Comparison of ENCODE assay signal across 19 cellular contexts in the genomic region with DNA sequence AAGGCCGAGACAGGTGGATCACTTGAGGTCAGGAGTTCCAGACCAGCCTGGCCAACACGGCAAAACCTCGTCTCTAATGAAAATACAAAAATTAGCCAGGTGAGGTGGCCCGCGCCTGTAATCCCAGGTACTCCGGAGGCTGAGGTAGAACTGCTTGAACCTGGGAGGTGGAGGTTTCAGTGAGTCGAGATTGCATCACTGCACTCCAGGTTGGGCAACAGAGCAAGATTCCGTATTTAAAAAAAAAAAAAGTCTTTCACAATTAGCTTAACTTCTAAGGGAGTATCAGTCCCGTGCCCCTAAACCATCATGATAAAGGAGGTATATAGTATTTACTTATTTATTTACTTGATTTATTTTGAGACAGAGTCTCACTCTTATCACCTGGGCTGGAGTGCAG. TPM values are rescaled to one million over a fixed set of nuclear protein-coding genes. Genes with fewer than 3 reads are reported as not detected.
DNase-seq lines count a peak whose midpoint lies in the region; ATAC-seq, FAIRE-seq and TF ChIP-seq lines count a peak whose summit lies in the region.
"Had no signal": no experiment of that assay in that cellular context is flagged by ENCODE, and none has a peak within 500 bp of the region (broad histone marks: within the 10 kb centered on the region; RNA-seq: fewer than 3 reads in every experiment).

No MANE protein-coding gene starts in this region.

- FAIRE-seq in K562 (lab: Jason Lieb, UNC): no peak
- FAIRE-seq: RCC 7860 had no signal

- 0 out of 2 replicates have a peak overlapping the region, but pooled peaks have one; percentile 75 for H3K27ac ChIP-seq in GM23248
- H3K27ac ChIP-seq in K562 (ENCODE audit: extremely low read depth, low read depth, low read length): no peak overlapping the region
- peak overlapping the region; percentile 97 for H3K27ac ChIP-seq in neutrophil
- no peak overlapping the region for H3K27ac ChIP-seq in ascending aorta

- H3K9me3 ChIP-seq in GM23248 (ENCODE audit: low read depth) (no peaks in the 10 kb centered on the region), K562 (replicated peaks; ENCODE audit: control insufficient read depth, insufficient read depth, low read depth, low read length) (peaks cover 4% of the 10 kb centered on the region), neutrophil (no peaks in the 10 kb centered on the region), ascending aorta (peaks cover 0 to under 1% of the 10 kb centered on the region in 2 donors)

- peaks cover 11% of the 10 kb centered on the region; the same call in 1 of the 2 replicates for H3F3A ChIP-seq in GM23248 (ENCODE audit: insufficient read depth)

- BruUV-seq in K562 (replicated peaks; lab: Mats Ljungman, UMichigan): no TSS peak

- TF ChIP-seq POLR2A in K562 (conservative IDR thresholded peaks at IDR 0.05): no peak

- H3K79me2 ChIP-seq in GM23248 (ENCODE audit: insufficient read depth): no peaks in the 10 kb centered on the region
- no peaks in the 10 kb centered on the region for H3K79me2 ChIP-seq in K562 (ENCODE audit: control insufficient read depth, insufficient read depth, low read length)

- no peak for TF ChIP-seq RAD21 in K562 (CRISPR knock-in tag; conservative IDR thresholded peaks at IDR 0.05 in 1 of 2, IDR thresholded peaks at IDR 0.05 in 1 of 2)

- H3K4me1 ChIP-seq in GM23248 (ENCODE audit: insufficient read depth) (peaks cover 8% of the 10 kb centered on the region; the same call in 1 of the 2 replicates), K562 (replicated peaks in 1 of 2; ENCODE audit: control insufficient read depth in 2 of 2, insufficient read depth in 2 of 2, low read length in 2 of 2) (peaks cover 3 to 19% of the 10 kb centered on the region in 2 experiments; a peak in 4 of 5 replicates), neutrophil (ENCODE audit: control insufficient read depth in 1 of 2, insufficient read depth in 1 of 2, low read depth in 1 of 2, low read length in 1 of 2) (peaks cover 88 to 89% of the 10 kb centered on the region in 2 experiments), ascending aorta (peaks cover 0 to 4% of the 10 kb centered on the region in 2 donors)

- H3K4me3 ChIP-seq in GM23248 (no peak overlapping the region), K562 (no peak overlapping the region), neutrophil (ENCODE audit: low read depth in 1 of 2, low read length in 1 of 2) (peak overlapping the region; percentile 83 to 91), ascending aorta (no peak overlapping the region), H7 (ENCODE audit: insufficient read depth, low read depth, low read length) (no peak overlapping the region)
- H3K4me3 ChIP-seq: HAP-1 had no signal

- H2AFZ ChIP-seq in GM23248 (no peak overlapping the region), K562 (ENCODE audit: low read depth, low read length) (no peak overlapping the region)

- H3K9me1 ChIP-seq in K562 (ENCODE audit: control insufficient read depth, insufficient read depth, low read length): no peaks in the 10 kb centered on the region

- no peaks in the 10 kb centered on the region for H3K36me3 ChIP-seq in GM23248 (ENCODE audit: low read depth)
- no peaks in the 10 kb centered on the region for H3K36me3 ChIP-seq in K562 (ENCODE audit: control insufficient read depth, insufficient read depth, low read length)
- H3K36me3 ChIP-seq in neutrophil: peaks cover 3% of the 10 kb centered on the region
- H3K36me3 ChIP-seq in ascending aorta: no peaks in the 10 kb centered on the region
- no peaks in the 10 kb centered on the region for H3K36me3 ChIP-seq in H7 (replicated peaks; ENCODE audit: control insufficient read depth, insufficient read depth, low read length)
- H3K36me3 ChIP-seq: HAP-1 had no signal

- H3K9ac ChIP-seq in GM23248 (no peak overlapping the region), K562 (ENCODE audit: insufficient read depth in 1 of 2, low read depth in 2 of 2, low read length in 2 of 2) (no peak overlapping the region)

- no peak for TF ChIP-seq EP300 in K562 (IDR thresholded peaks at IDR 0.05; ENCODE audit: low read length)

- DNase-seq in GM23248: no peak
- peak; percentile 49 for DNase-seq in MV-4-11 (lab: John Stamatoyannopoulos, UW)
- no peak for DNase-seq in K562 (ENCODE audit: extremely low read depth in 1 of 4, low spot score in 3 of 4)
- DNase-seq in ascending aorta (ENCODE audit: low spot score in 2 of 2): no peak
- no peak for DNase-seq in iPS-NIHi7 (ENCODE audit: extremely low spot score)
- no peak for DNase-seq in H7
- no peak for DNase-seq in NCI-H128 (lab: John Stamatoyannopoulos, UW; ENCODE audit: unreplicated experiment)
- DNase-seq: CD4-positive, CD25-positive, alpha-beta regulatory T cell; NCI-H1417; NCI-H2029 treated with DMSO at 0.1 percent for 48 hours; NCI-H2227 treated with DMSO at 0.1 percent for 48 hours; NCI-H69; SHP77 treated with DMSO at 0.1 percent for 48 hours; SW 1271 had no signal

- ATAC-seq in K562: no peak

- POLR2A ChIA-PET in K562 (lab: Yijun Ruan, JAX): no interaction called here

- TF ChIP-seq CTCF in K562 (IDR thresholded peaks at IDR 0.05 in 2 of 3, conservative IDR thresholded peaks at IDR 0.05 in 1 of 3; ENCODE audit: insufficient read depth in 2 of 3, low read depth in 1 of 3, low read length in 3 of 3) (no peak), neutrophil (IDR thresholded peaks at IDR 0.05) (no peak), ascending aorta (IDR thresholded peaks at IDR 0.05) (no peak)

- 70 to 74% methylated on average over 9 of the region's 9 CpGs for WGBS in GM23248 (ENCODE audit: low coverage in 1 of 2, low lambda C conversion rate in 2 of 2, missing lambda C conversion rate in 2 of 2), 2 experiments
- WGBS in K562 (ENCODE audit: insufficient coverage, low coverage, missing lambda C conversion rate): 14% methylated on average over 9 of the region's 9 CpGs

- in situ Hi-C loops in GM23248 (cut with MboI) (no loop called here), K562 (cut with MboI) (no loop called here)

- CTCF ChIA-PET in K562 (lab: Yijun Ruan, JAX; ENCODE audit: low intra/inter-chr PET ratio): interaction anchor here (0.6 kb wide), 1 partner anchor 165 kb away, joined by 4 read pairs; no protein-coding TSS in a partner anchor

- H3K27me3 ChIP-seq in GM23248 (replicated peaks; ENCODE audit: insufficient read depth) (no peaks in the 10 kb centered on the region), K562 (ENCODE audit: control insufficient read depth in 2 of 2, insufficient read depth in 2 of 2, low read length in 2 of 2) (peaks cover 25 to 38% of the 10 kb centered on the region in 2 experiments), neutrophil (no peaks in the 10 kb centered on the region), ascending aorta (no peaks in the 10 kb centered on the region), H7 (ENCODE audit: control insufficient read depth, insufficient read depth, low read length) (peaks cover 10% of the 10 kb centered on the region; the same call in 1 of the 2 replicates)

- intact Hi-C loops in K562 (cut with micrococcal nuclease) (loop anchor here (5.0 to 10.0 kb wide), 2 partner anchors 105 to 242 kb away; partner anchors contain the start of gene CLUAP1), ascending aorta (cut with DNase I) (loop anchor here (10.0 kb wide), 1 partner anchor 235 kb away; the partner anchor contains the start of genes HCFC1R1, THOC6 and TNFRSF12A)

- no peak overlapping the region for H3K4me2 ChIP-seq in GM23248 (ENCODE audit: unreplicated experiment)
- H3K4me2 ChIP-seq in K562 (ENCODE audit: insufficient read depth, low read length): no peak overlapping the region

- H4K20me1 ChIP-seq in GM23248 (ENCODE audit: insufficient read depth): no peaks in the 10 kb centered on the region
- no peaks in the 10 kb centered on the region for H4K20me1 ChIP-seq in K562 (replicated peaks; ENCODE audit: control insufficient read depth, insufficient read depth, low read length)

- no peaks in the 10 kb centered on the region for H3K9me2 ChIP-seq in GM23248 (ENCODE audit: insufficient read depth)

RNA-seq across cellular contexts. Expression of gene MEFV, which starts 3.4 kb away (rescaled TPM):
- not detected in 2 replicates for total RNA-seq in GM23248 (2014; rRNA removed; shearing (Covaris generic))
- polyA plus RNA-seq in GM23248 (2016; fragmentation: Nextera tagmentation; extraction: Ambion mirVana) (not detected in 2 replicates), K562 (2011; rRNA removed) (not detected in 2 replicates), K562 (2014; fragmentation: Illumina TruSeq; extraction: Trizol) (not detected in 2 replicates), K562 (2014; fragmentation: Nextera tagmentation; extraction: Ambion mirVana) (not detected), K562 (2014; rRNA removed) (not detected in 2 replicates)
- total RNA-seq in K562 (2011; cell fraction: chromatin; rRNA removed; ENCODE audit: low replicate concordance): not detected in 2 replicates
- not detected in 2 replicates for total RNA-seq in K562 (2011; cell fraction: nucleolus; rRNA removed)
- not detected in 2 replicates for total RNA-seq in K562 (2011; cell fraction: nucleoplasm; rRNA removed)
- total RNA-seq in K562 (2014; rRNA removed) (0.14 TPM in 1 of 2 replicates, not detected in the other), K562 (2014; rRNA removed; fragmentation: Illumina TruSeq; extraction: Trizol) (not detected in 2 replicates), K562 (2015; rRNA removed; fragmentation: Illumina TruSeq; extraction: Trizol) (not detected in 2 replicates), K562 (2021) (not detected in 2 replicates), ascending aorta (1.1 TPM)
- polyA plus RNA-seq in K562 (2011; cell fraction: cytosol; rRNA removed): not detected in 2 replicates
- not detected in 2 replicates for polyA plus RNA-seq in K562 (2011; cell fraction: nucleus; rRNA removed)
- 0.06 and 0.07 TPM in 2 replicates for polyA plus RNA-seq in K562 (2012)
- not detected in 2 replicates for polyA minus RNA-seq in K562 (2011; rRNA and poly(A)+ RNA removed)
- not detected in 2 replicates for polyA minus RNA-seq in K562 (2011; cell fraction: cytosol; rRNA and poly(A)+ RNA removed)
- polyA minus RNA-seq in K562 (2011; cell fraction: nucleus; rRNA and poly(A)+ RNA removed): not detected in 2 replicates
- 0.14 TPM in 1 of 2 replicates, not detected in the other for total RNA-seq in H7 (2014; rRNA removed; shearing (Covaris generic))
- total RNA-seq: A673; CD4-positive, CD25-positive, alpha-beta regulatory T cell; HT1080 had no signal
- polyA plus RNA-seq: CD4-positive, CD25-positive, alpha-beta regulatory T cell had no signal

RNA-seq across cellular contexts. Expression of gene ZNF263, which starts 23.5 kb away (rescaled TPM):
- total RNA-seq in GM23248 (2014; rRNA removed; shearing (Covaris generic)): 55.7 and 66.3 TPM in 2 replicates
- polyA plus RNA-seq in GM23248 (2016; fragmentation: Nextera tagmentation; extraction: Ambion mirVana): 20.5 and 22.1 TPM in 2 replicates
- 33.7 and 52.6 TPM in 2 replicates for total RNA-seq in K562 (2011; cell fraction: chromatin; rRNA removed; ENCODE audit: low replicate concordance)
- total RNA-seq in K562 (2011; cell fraction: nucleolus; rRNA removed): 30.8 and 32.5 TPM in 2 replicates
- total RNA-seq in K562 (2011; cell fraction: nucleoplasm; rRNA removed): 28.2 and 28.9 TPM in 2 replicates
- 45.9 and 48.3 TPM in 2 replicates for total RNA-seq in K562 (2014; rRNA removed)
- total RNA-seq in K562 (2014; rRNA removed; fragmentation: Illumina TruSeq; extraction: Trizol): 31.8 and 33.5 TPM in 2 replicates
- 36.2 and 36.8 TPM in 2 replicates for total RNA-seq in K562 (2015; rRNA removed; fragmentation: Illumina TruSeq; extraction: Trizol)
- 26.3 and 30.6 TPM in 2 replicates for total RNA-seq in K562 (2021)
- 8.6 and 11.0 TPM in 2 replicates for polyA plus RNA-seq in K562 (2011; rRNA removed)
- 8.6 and 14.4 TPM in 2 replicates for polyA plus RNA-seq in K562 (2011; cell fraction: cytosol; rRNA removed)
- polyA plus RNA-seq in K562 (2011; cell fraction: nucleus; rRNA removed): 18.9 and 32.2 TPM in 2 replicates
- polyA plus RNA-seq in K562 (2012): 26.0 and 30.5 TPM in 2 replicates
- polyA plus RNA-seq in K562 (2014; fragmentation: Illumina TruSeq; extraction: Trizol): 34.1 and 35.5 TPM in 2 replicates
- polyA plus RNA-seq in K562 (2014; fragmentation: Nextera tagmentation; extraction: Ambion mirVana): 1 to 10 TPM; 4.6 to 4.8 TPM
- polyA plus RNA-seq in K562 (2014; rRNA removed): 27.5 and 36.0 TPM in 2 replicates
- 12.8 and 13.9 TPM in 2 replicates for polyA minus RNA-seq in K562 (2011; rRNA and poly(A)+ RNA removed)
- 10.7 and 14.5 TPM in 2 replicates for polyA minus RNA-seq in K562 (2011; cell fraction: cytosol; rRNA and poly(A)+ RNA removed)
- 14.7 and 20.1 TPM in 2 replicates for polyA minus RNA-seq in K562 (2011; cell fraction: nucleus; rRNA and poly(A)+ RNA removed)
- 61.8 TPM for total RNA-seq in ascending aorta
- 32.4 and 47.5 TPM in 2 replicates for total RNA-seq in H7 (2014; rRNA removed; shearing (Covaris generic))

RNA-seq across cellular contexts. Expression of gene ZNF200, which starts 24.9 kb away (rescaled TPM):
- total RNA-seq in GM23248 (2014; rRNA removed; shearing (Covaris generic)): 6.2 and 10.3 TPM in 2 replicates
- polyA plus RNA-seq in GM23248 (2016; fragmentation: Nextera tagmentation; extraction: Ambion mirVana) (7.0 and 7.8 TPM in 2 replicates), K562 (2011; rRNA removed) (5.3 and 6.0 TPM in 2 replicates), K562 (2014; fragmentation: Illumina TruSeq; extraction: Trizol) (9.2 and 11.0 TPM in 2 replicates), K562 (2014; fragmentation: Nextera tagmentation; extraction: Ambion mirVana) (1 to 10 TPM; 4.8 to 6.6 TPM), K562 (2014; rRNA removed) (8.4 and 9.8 TPM in 2 replicates)
- 21.1 and 31.6 TPM in 2 replicates for total RNA-seq in K562 (2011; cell fraction: chromatin; rRNA removed; ENCODE audit: low replicate concordance)
- total RNA-seq in K562 (2011; cell fraction: nucleolus; rRNA removed): 11.8 and 12.5 TPM in 2 replicates
- 19.4 and 23.4 TPM in 2 replicates for total RNA-seq in K562 (2011; cell fraction: nucleoplasm; rRNA removed)
- total RNA-seq in K562 (2014; rRNA removed) (11.2 and 11.8 TPM in 2 replicates), K562 (2014; rRNA removed; fragmentation: Illumina TruSeq; extraction: Trizol) (11.6 and 15.1 TPM in 2 replicates), K562 (2015; rRNA removed; fragmentation: Illumina TruSeq; extraction: Trizol) (12.1 and 14.5 TPM in 2 replicates), K562 (2021) (9.6 and 11.5 TPM in 2 replicates), ascending aorta (14.6 TPM)
- polyA plus RNA-seq in K562 (2011; cell fraction: cytosol; rRNA removed): 2.3 and 3.2 TPM in 2 replicates
- polyA plus RNA-seq in K562 (2011; cell fraction: nucleus; rRNA removed): 10.2 and 11.2 TPM in 2 replicates
- polyA plus RNA-seq in K562 (2012): 7.0 and 8.5 TPM in 2 replicates
- 9.5 and 11.7 TPM in 2 replicates for polyA minus RNA-seq in K562 (2011; rRNA and poly(A)+ RNA removed)
- polyA minus RNA-seq in K562 (2011; cell fraction: cytosol; rRNA and poly(A)+ RNA removed): 4.2 and 5.6 TPM in 2 replicates
- polyA minus RNA-seq in K562 (2011; cell fraction: nucleus; rRNA and poly(A)+ RNA removed): 7.8 and 11.9 TPM in 2 replicates
- total RNA-seq in H7 (2014; rRNA removed; shearing (Covaris generic)): 9.1 and 13.1 TPM in 2 replicates

RNA-seq across cellular contexts. Expression of gene TIGD7, which starts 45.4 kb away (rescaled TPM):
- 4.9 and 14.9 TPM in 2 replicates for total RNA-seq in GM23248 (2014; rRNA removed; shearing (Covaris generic))
- polyA plus RNA-seq in GM23248 (2016; fragmentation: Nextera tagmentation; extraction: Ambion mirVana) (3.9 and 5.3 TPM in 2 replicates), K562 (2011; rRNA removed) (8.7 and 10.7 TPM in 2 replicates), K562 (2014; fragmentation: Illumina TruSeq; extraction: Trizol) (9.0 and 9.4 TPM in 2 replicates), K562 (2014; fragmentation: Nextera tagmentation; extraction: Ambion mirVana) (1 to 10 TPM in 1 of 2 experiments, under 1 TPM in 1; 0.84 to 2.0 TPM), K562 (2014; rRNA removed) (8.0 and 8.9 TPM in 2 replicates)
- 12.1 and 20.7 TPM in 2 replicates for total RNA-seq in K562 (2011; cell fraction: chromatin; rRNA removed; ENCODE audit: low replicate concordance)
- 9.7 and 9.8 TPM in 2 replicates for total RNA-seq in K562 (2011; cell fraction: nucleolus; rRNA removed)
- total RNA-seq in K562 (2011; cell fraction: nucleoplasm; rRNA removed): 11.8 and 14.0 TPM in 2 replicates
- total RNA-seq in K562 (2014; rRNA removed) (4.9 and 5.8 TPM in 2 replicates), K562 (2014; rRNA removed; fragmentation: Illumina TruSeq; extraction: Trizol) (9.1 and 13.0 TPM in 2 replicates), K562 (2015; rRNA removed; fragmentation: Illumina TruSeq; extraction: Trizol) (5.4 and 6.7 TPM in 2 replicates), K562 (2021) (5.2 and 6.2 TPM in 2 replicates), ascending aorta (1.6 TPM)
- 2.7 and 5.2 TPM in 2 replicates for polyA plus RNA-seq in K562 (2011; cell fraction: cytosol; rRNA removed)
- polyA plus RNA-seq in K562 (2011; cell fraction: nucleus; rRNA removed): 7.1 and 7.7 TPM in 2 replicates
- polyA plus RNA-seq in K562 (2012): 3.7 and 5.0 TPM in 2 replicates
- 9.3 and 9.5 TPM in 2 replicates for polyA minus RNA-seq in K562 (2011; rRNA and poly(A)+ RNA removed)
- polyA minus RNA-seq in K562 (2011; cell fraction: cytosol; rRNA and poly(A)+ RNA removed): 2.8 and 4.1 TPM in 2 replicates
- polyA minus RNA-seq in K562 (2011; cell fraction: nucleus; rRNA and poly(A)+ RNA removed): 4.6 and 6.7 TPM in 2 replicates
- 2.1 and 5.5 TPM in 2 replicates for total RNA-seq in H7 (2014; rRNA removed; shearing (Covaris generic))

RNA-seq across cellular contexts. Expression of gene ZNF75A, which starts 45.5 kb away (rescaled TPM):
- total RNA-seq in GM23248 (2014; rRNA removed; shearing (Covaris generic)): 17.2 and 29.1 TPM in 2 replicates
- 14.6 and 16.7 TPM in 2 replicates for polyA plus RNA-seq in GM23248 (2016; fragmentation: Nextera tagmentation; extraction: Ambion mirVana)
- 36.3 and 66.8 TPM in 2 replicates for total RNA-seq in K562 (2011; cell fraction: chromatin; rRNA removed; ENCODE audit: low replicate concordance)
- total RNA-seq in K562 (2011; cell fraction: nucleolus; rRNA removed): 23.4 and 28.7 TPM in 2 replicates
- total RNA-seq in K562 (2011; cell fraction: nucleoplasm; rRNA removed): 36.6 and 52.4 TPM in 2 replicates
- total RNA-seq in K562 (2014; rRNA removed): 14.0 and 15.8 TPM in 2 replicates
- 23.2 and 26.2 TPM in 2 replicates for total RNA-seq in K562 (2014; rRNA removed; fragmentation: Illumina TruSeq; extraction: Trizol)
- total RNA-seq in K562 (2015; rRNA removed; fragmentation: Illumina TruSeq; extraction: Trizol): 15.8 and 17.1 TPM in 2 replicates
- total RNA-seq in K562 (2021): 13.9 and 14.2 TPM in 2 replicates
- 13.9 and 20.8 TPM in 2 replicates for polyA plus RNA-seq in K562 (2011; rRNA removed)
- 4.4 and 5.7 TPM in 2 replicates for polyA plus RNA-seq in K562 (2011; cell fraction: cytosol; rRNA removed)
- 14.2 and 18.7 TPM in 2 replicates for polyA plus RNA-seq in K562 (2011; cell fraction: nucleus; rRNA removed)
- polyA plus RNA-seq in K562 (2012): 10.5 and 12.1 TPM in 2 replicates
- 21.2 and 24.5 TPM in 2 replicates for polyA plus RNA-seq in K562 (2014; fragmentation: Illumina TruSeq; extraction: Trizol)
- polyA plus RNA-seq in K562 (2014; fragmentation: Nextera tagmentation; extraction: Ambion mirVana): 10 to 100 TPM in 1 of 2 experiments, 1 to 10 TPM in 1; 7.2 to 10.1 TPM
- 15.8 and 18.6 TPM in 2 replicates for polyA plus RNA-seq in K562 (2014; rRNA removed)
- 16.0 and 17.9 TPM in 2 replicates for polyA minus RNA-seq in K562 (2011; rRNA and poly(A)+ RNA removed)
- 5.2 and 6.5 TPM in 2 replicates for polyA minus RNA-seq in K562 (2011; cell fraction: cytosol; rRNA and poly(A)+ RNA removed)
- polyA minus RNA-seq in K562 (2011; cell fraction: nucleus; rRNA and poly(A)+ RNA removed): 10.2 and 12.6 TPM in 2 replicates
- total RNA-seq in ascending aorta: 8.3 TPM
- 12.1 and 14.9 TPM in 2 replicates for total RNA-seq in H7 (2014; rRNA removed; shearing (Covaris generic))

Comparison
In these comparisons a context has a peak if more than half of its experiments do, and no peak if none do; other contexts are left out.
1. H3K27ac ChIP-seq: peak in GM23248 (single experiment) and neutrophil (single experiment); none in K562 (single experiment) and ascending aorta (0 of 2).
2. H3K4me3 ChIP-seq: peak in neutrophil (2 of 2); none in GM23248 (single experiment), K562 (single experiment), ascending aorta (0 of 2) and H7 (single experiment).